Comparison of ENCODE assay signal across 8 cellular contexts in genomic region chr13:111049791-111050538, GRCh38.
A peak's percentile ranks its signal among the peaks of the same experiment; 100 is the strongest.
DNase-seq lines count a peak whose midpoint lies in the region; TF ChIP-seq lines count a peak whose summit lies in the region.

No MANE protein-coding gene starts in this region.

- CTCF ChIA-PET in SK-N-SH (lab: Yijun Ruan, JAX) = interaction anchor here (0.8 to 1.4 kb wide), 3 partner anchors 18 to 166 kb away, joined by 3 to 4 read pairs (median 3); partner anchors contain the start of gene ANKRD10

- no peaks in the 10 kb centered on the region for H3K79me2 ChIP-seq in SK-N-SH (ENCODE audit: insufficient read depth)

- H3K4me1 ChIP-seq in SK-N-SH (ENCODE audit: control insufficient read depth in 1 of 2, insufficient read depth in 2 of 2, low read depth in 1 of 2, low read length in 1 of 2) (no peaks in the 10 kb centered on the region), cardiac muscle cell (ENCODE audit: low read depth) (no peaks in the 10 kb centered on the region)

- H4K20me1 ChIP-seq in SK-N-SH (ENCODE audit: insufficient read depth) = no peaks in the 10 kb centered on the region

- H3K36me3 ChIP-seq in SK-N-SH (replicated peaks in 1 of 2; ENCODE audit: control insufficient read depth in 1 of 2, insufficient read depth in 2 of 2, low read length in 1 of 2) (no peaks in the 10 kb centered on the region), cardiac muscle cell (no peaks in the 10 kb centered on the region)

- H3K27me3 ChIP-seq in SK-N-SH (ENCODE audit: insufficient read depth) (no peaks in the 10 kb centered on the region; the same call in 1 of the 2 replicates), cardiac muscle cell (no peaks in the 10 kb centered on the region)

- TF ChIP-seq CTCF in SK-N-SH (IDR thresholded peaks at IDR 0.05) = peak; percentile 65
- TF ChIP-seq CTCF in cardiac muscle cell (IDR thresholded peaks at IDR 0.05; ENCODE audit: low read depth, low read length) = peak; percentile 51

- no peaks in the 10 kb centered on the region for H3K9me2 ChIP-seq in SK-N-SH

- no peak overlapping the region for H3K4me2 ChIP-seq in SK-N-SH

- 48% methylated on average over 12 of the region's 19 CpGs for WGBS in SK-N-SH (ENCODE audit: low lambda C conversion rate)

- DNase-seq in SKM-1 (lab: John Stamatoyannopoulos, UW; ENCODE audit: unreplicated experiment) (peak; percentile 14), SKM-1 treated with dmso at 0.1 percent for 144 hours (lab: John Stamatoyannopoulos, UW; ENCODE audit: unreplicated experiment) (no peak), SK-N-SH (peak; percentile 32), cardiac muscle cell (ENCODE audit: low read depth in 1 of 2, low spot score in 1 of 2) (peak; percentile 11 to 44), superior temporal gyrus (ENCODE audit: extremely low spot score) (peak; percentile 58), cerebellar nuclear complex (lab: John Stamatoyannopoulos, UW) (no peak), DMS153 treated with DMSO at 0.1 percent for 48 hours (lab: John Stamatoyannopoulos, UW; ENCODE audit: unreplicated experiment) (no peak), GM19240 (ENCODE audit: insufficient read length, low spot score) (no peak)

- H3F3A ChIP-seq in SK-N-SH (replicated peaks; ENCODE audit: insufficient read depth) = no peaks in the 10 kb centered on the region

- H3K4me3 ChIP-seq in SK-N-SH (ENCODE audit: low read depth in 2 of 2, low read length in 1 of 2) (no peak overlapping the region; a peak in 2 of 4 replicates), cardiac muscle cell (no peak overlapping the region)

- H3K27ac ChIP-seq in SK-N-SH (ENCODE audit: low read depth in 2 of 2, low read length in 1 of 2) (no peak overlapping the region), cardiac muscle cell (no peak overlapping the region)

- no peak overlapping the region for H2AFZ ChIP-seq in SK-N-SH (ENCODE audit: low read depth)

- TF ChIP-seq RAD21 in SK-N-SH (IDR thresholded peaks at IDR 0.05; ENCODE audit: low read length) = peak; percentile 50

- H3K9ac ChIP-seq in SK-N-SH = no peak overlapping the region

- POLR2A ChIA-PET in SK-N-SH (lab: Yijun Ruan, JAX) = no interaction called here

- TF ChIP-seq EP300 in SK-N-SH (IDR thresholded peaks at IDR 0.05; ENCODE audit: borderline replicate concordance in 1 of 2, low read depth in 1 of 2, low read length in 1 of 2) = no peak

- no peaks in the 10 kb centered on the region for H3K9me3 ChIP-seq in SK-N-SH
- no peaks in the 10 kb centered on the region for H3K9me3 ChIP-seq in cardiac muscle cell (ENCODE audit: low read depth)

TF ChIP-seq in SK-N-SH, 30 proteins besides CTCF, POLR2A, EP300 and RAD21:
- peak; percentile 36 for TF ChIP-seq SMC3 (IDR thresholded peaks at IDR 0.05; ENCODE audit: low read depth, low read length)
- no peak for TF ChIP-seq GABPA (IDR thresholded peaks at IDR 0.05; ENCODE audit: low read depth)
TF ChIP-seq in SK-N-SH: peak in this region for 1.

Comparison
In these comparisons a context has a peak if more than half of its experiments do, and no peak if none do; other contexts are left out.
1. DNase-seq: peak in SKM-1 (single experiment), SK-N-SH (single experiment), cardiac muscle cell (2 of 2) and superior temporal gyrus (single experiment); none in SKM-1 treated with dmso at 0.1 percent for 144 hours (single experiment), cerebellar nuclear complex (0 of 2), DMS153 treated with DMSO at 0.1 percent for 48 hours (single experiment) and GM19240 (single experiment).